Comparison of ENCODE assay signal across 18 cellular contexts in genomic region chr17:5183410-5183793, GRCh38. TPM values are rescaled to one million over a fixed set of nuclear protein-coding genes. Genes with fewer than 3 reads are reported as not detected.
DNase-seq lines count a peak whose midpoint lies in the region; ATAC-seq and TF ChIP-seq lines count a peak whose summit lies in the region.
"Had no signal": no experiment of that assay in that cellular context is flagged by ENCODE, and none has a peak within 500 bp of the region (broad histone marks: within the 10 kb centered on the region; RNA-seq: fewer than 3 reads in every experiment).

No MANE protein-coding gene starts in this region.

- H3K36me3 ChIP-seq in BLaER1 (peaks cover 75% of the 10 kb centered on the region), HEK293 (ENCODE audit: control insufficient read depth in 2 of 2, insufficient read depth in 1 of 2, low read length in 2 of 2) (peaks cover 14 to 24% of the 10 kb centered on the region in 2 experiments), mucosa of rectum (ENCODE audit: control insufficient read depth in 2 of 2, insufficient read depth in 2 of 2, low read length in 2 of 2) (peaks cover 0 to 10% of the 10 kb centered on the region in 2 donors), thyroid gland (peaks cover 5 to 6% of the 10 kb centered on the region in 2 donors)

- H3K4me2 ChIP-seq in BLaER1 = no peak overlapping the region
- H3K4me2 ChIP-seq: A549, SK-N-SH had no signal

- intact Hi-C loops in thyroid gland (cut with DNase I) = no loop called here

- no peak for TF ChIP-seq POLR2A in thyroid gland (IDR thresholded peaks at IDR 0.05)

- H3K9me3 ChIP-seq in BLaER1 = peaks cover 100% of the 10 kb centered on the region
- peaks cover 20% of the 10 kb centered on the region for H3K9me3 ChIP-seq in HEK293 (ENCODE audit: control insufficient read depth, insufficient read depth, low read depth, low read length)
- peaks cover 46 to 59% of the 10 kb centered on the region in 2 donors for H3K9me3 ChIP-seq in mucosa of rectum (ENCODE audit: control insufficient read depth in 2 of 2, low read length in 2 of 2)
- H3K9me3 ChIP-seq in thyroid gland = peaks cover 25% of the 10 kb centered on the region

- POLR2A ChIA-PET in HEK293 (lab: Yijun Ruan, JAX) = interaction anchor here (2.5 kb wide), 1 partner anchor 8 kb away, joined by 13 read pairs; the partner anchor contains the start of gene ZNF594

- H3K4me3 ChIP-seq in BLaER1 = peak overlapping the region; percentile 37; the same call in 1 of the 2 replicates
- H3K4me3 ChIP-seq in HEK293 (ENCODE audit: low read depth, low read length) = no peak overlapping the region
- H3K4me3 ChIP-seq in mucosa of rectum (ENCODE audit: low read length in 2 of 2) = peak overlapping the region; percentile 3 to 19
- no peak overlapping the region for H3K4me3 ChIP-seq in thyroid gland (replicated peaks in 1 of 3)
- H3K4me3 ChIP-seq: A549, HAP-1 had no signal

- H3K27ac ChIP-seq in BLaER1 (no peak overlapping the region), HEK293 (ENCODE audit: extremely low read depth, low read depth, low read length) (no peak overlapping the region), mucosa of rectum (ENCODE audit: low read depth in 2 of 2, low read length in 2 of 2) (no peak overlapping the region), thyroid gland (no peak overlapping the region)
- H3K27ac ChIP-seq: A549 had no signal

- H3K4me1 ChIP-seq in BLaER1 (no peaks in the 10 kb centered on the region), HEK293 (ENCODE audit: control insufficient read depth, insufficient read depth, low read length) (no peaks in the 10 kb centered on the region), mucosa of rectum (ENCODE audit: control insufficient read depth in 2 of 2, insufficient read depth in 2 of 2, low read length in 2 of 2) (no peaks in the 10 kb centered on the region), thyroid gland (no peaks in the 10 kb centered on the region)
- H3K4me1 ChIP-seq: A549, HAP-1 had no signal

- DNase-seq in dedifferentiated amniotic fluid mesenchymal stem cell (ENCODE audit: extremely low spot score) (peak; percentile 1), hypothalamus (lab: John Stamatoyannopoulos, UW) (no peak), foreskin melanocyte (no peak), thyroid gland (no peak)
- DNase-seq: COR-L47, IMR-90, Kasumi-1, MM.1S, NCI-H1092 treated with DMSO at 0.1 percent for 48 hours, NCI-H510A treated with DMSO at 0.1 percent for 48 hours, Right ventricle myocardium superior, SK-N-SH had no signal

- H4K20me1 ChIP-seq in BLaER1 = no peaks in the 10 kb centered on the region

- no peak for ATAC-seq in esophagus mucosa
- ATAC-seq: A549 had no signal

- H3K27me3 ChIP-seq in BLaER1 (no peaks in the 10 kb centered on the region), mucosa of rectum (ENCODE audit: control insufficient read depth in 2 of 2, insufficient read depth in 2 of 2, low read length in 2 of 2) (no peaks in the 10 kb centered on the region), thyroid gland (no peaks in the 10 kb centered on the region)

- H3K9ac ChIP-seq in BLaER1 (no peak overlapping the region), mucosa of rectum (ENCODE audit: low read depth in 1 of 2, low read length in 2 of 2) (no peak overlapping the region)
- H3K9ac ChIP-seq: SK-N-SH had no signal

- TF ChIP-seq CTCF in HEK293 (tag by site-specific recombination; IDR thresholded peaks at IDR 0.05) (no peak), thyroid gland (IDR thresholded peaks at IDR 0.05) (no peak)

- CTCF ChIA-PET in HEK293 (lab: Yijun Ruan, JAX) = interaction anchor here (0.6 to 0.8 kb wide), 2 partner anchors 8 to 13 kb away, joined by 3 to 4 read pairs; partner anchors contain the start of gene ZNF594

TF ChIP-seq in HEK293, 187 proteins besides CTCF, POLR2A, EP300 and RAD21:
- TF ChIP-seq ZNF274 (IDR thresholded peaks at IDR 0.05; ENCODE audit: low read length) (peak; percentile 81), ZNF274 (tag by site-specific recombination; IDR thresholded peaks at IDR 0.05; ENCODE audit: borderline replicate concordance) (peak; percentile 73; the same call in 1 of the 2 replicates), ZNF391 (tag by site-specific recombination; IDR thresholded peaks at IDR 0.05; ENCODE audit: borderline replicate concordance, low read depth) (no peak), ZNF18 (tag by site-specific recombination; IDR thresholded peaks at IDR 0.05) (peak; percentile 75), ZNF626 (tag by site-specific recombination; IDR thresholded peaks at IDR 0.05) (no peak), TRIM28 (IDR thresholded peaks at IDR 0.05; ENCODE audit: borderline replicate concordance, low read length) (peak; percentile 74), ZNF621 (tag by site-specific recombination; IDR thresholded peaks at IDR 0.05) (no peak)

RNA-seq across cellular contexts. Expression of gene ZNF594, which starts 8.3 kb away (rescaled TPM):
- 10 to 100 TPM; 12.9 to 29.0 (median 24.2) TPM for total RNA-seq in thyroid gland
- total RNA-seq in esophagus mucosa = 1.8 TPM

RNA-seq across cellular contexts. Expression of gene SCIMP, which starts 51.3 kb away (rescaled TPM):
- 1 to 10 TPM in 1 of 4 donors, under 1 TPM in 1, not detected in 2; 0.59 to 1.0 TPM for total RNA-seq in thyroid gland
- 0.72 TPM for total RNA-seq in esophagus mucosa
- total RNA-seq: IMR-90 had no signal

Comparison
In these comparisons a context has a peak if more than half of its experiments do, and no peak if none do; other contexts are left out.
1. H3K4me3 ChIP-seq: peak in BLaER1 (single experiment) and mucosa of rectum (2 of 2); none in HEK293 (single experiment) and thyroid gland (0 of 3).